ENCODE assay signal across 21 cellular contexts in genomic region chrX:85930099-85930498, GRCh38.
"Had no signal": no experiment of that assay in that cellular context is flagged by ENCODE, and none has a peak within 500 bp of the region (broad histone marks: within the 10 kb centered on the region; RNA-seq: fewer than 3 reads in every experiment).

No MANE protein-coding gene starts in this region.

- H3K9me3 ChIP-seq: ascending aorta, breast epithelium, neutrophil, right lobe of liver, stomach, testis had no signal

- H3K36me3 ChIP-seq: ascending aorta, breast epithelium, neutrophil, right lobe of liver had no signal

- H3K4me1 ChIP-seq: ascending aorta, breast epithelium, parathyroid adenoma, right lobe of liver, stomach, testis had no signal

- H3K27ac ChIP-seq: ascending aorta, breast epithelium, neutrophil, parathyroid adenoma, right lobe of liver, stomach, testis, VCaP had no signal

- ATAC-seq: activated T-cell treated with anti-CD3 and anti-CD28 coated beads, Interleukin-2, amount 50 U/mL, for 72 hours; natural killer cell; right lobe of liver had no signal

- DNase-seq: activated CD4-positive, CD25-positive, alpha-beta regulatory T cell treated with anti-CD3 and anti-CD28 coated beads, Interleukin-2, amount 50 U/mL, for 72 hours; activated effector memory CD4-positive, alpha-beta T cell treated with anti-CD3 and anti-CD28 coated beads, Interleukin-2, amount 50 U/mL, for 16 hours; activated naive CD4-positive, alpha-beta T cell treated with anti-CD3 and anti-CD28 coated beads, Interleukin-2, amount 50 U/mL, for 16 hours; activated T-cell treated with anti-CD3 and anti-CD28 coated beads, Interleukin-2, amount 50 U/mL, for 72 hours; effector CD8-positive, alpha-beta T cell; glutamatergic neuron; immature natural killer cell; kidney glomerular epithelial cell; mesenchymal stem cell; natural killer cell; right lobe of liver; stimulated activated CD4-positive, alpha-beta T cell treated with anti-CD3 and anti-CD28 coated beads, Interleukin-4, amount 100 ng/mL, for 1 hour; stomach; T-helper 2 cell; testis had no signal

- H3K27me3 ChIP-seq: ascending aorta, neutrophil, right lobe of liver, stomach, testis had no signal

- H3K4me3 ChIP-seq: ascending aorta, breast epithelium, right lobe of liver, smooth muscle cell, stomach, testis had no signal
